Comparison of ENCODE assay signal across 19 cellular contexts in the genomic region with DNA sequence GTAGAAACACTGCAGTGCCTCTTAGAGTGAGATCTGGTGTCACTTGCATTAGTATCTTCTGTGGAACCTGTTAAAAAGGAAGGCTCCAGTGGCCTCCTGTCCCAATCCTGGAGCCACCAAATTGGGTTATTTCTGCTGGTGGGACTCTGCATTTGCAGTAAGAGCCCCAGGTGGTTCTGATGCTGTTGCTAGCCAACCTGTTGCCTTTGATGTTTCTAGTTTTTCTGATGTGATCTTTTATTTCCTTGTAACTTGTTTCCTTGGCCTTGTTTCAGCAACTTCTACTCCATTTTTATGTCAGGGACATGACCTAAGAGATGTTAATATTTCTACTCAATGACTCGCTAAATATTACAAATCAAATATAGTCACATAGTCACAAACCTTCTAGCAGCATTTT. TPM values are rescaled to one million over a fixed set of nuclear protein-coding genes. Genes with fewer than 3 reads are reported as not detected.
DNase-seq lines count a peak whose midpoint lies in the region; ATAC-seq, FAIRE-seq and TF ChIP-seq lines count a peak whose summit lies in the region.
"Had no signal": no experiment of that assay in that cellular context is flagged by ENCODE, and none has a peak within 500 bp of the region (broad histone marks: within the 10 kb centered on the region; RNA-seq: fewer than 3 reads in every experiment).

No MANE protein-coding gene starts in this region.

- H3K4me3 Mint-ChIP-seq in type B pancreatic cell: no peak overlapping the region
- H3K4me3 Mint-ChIP-seq: B cell; CD8-positive, alpha-beta T cell; GM23338 had no signal

- RAD21 ChIA-PET in HCT116 (lab: Charles Lee; ENCODE audit: low non-redundant PET in 1 of 2, low total read pairs in 2 of 2, uncharacterized antibody in 2 of 2, unreplicated experiment in 2 of 2) (no interaction called here), GM12878 (lab: Charles Lee; ENCODE audit: unreplicated experiment) (no interaction called here)

- H3K9me3 Mint-ChIP-seq in type B pancreatic cell: no peaks in the 10 kb centered on the region
- H3K9me3 Mint-ChIP-seq: CD8-positive, alpha-beta T cell; GM23338 had no signal

- WGBS in GM12878 (ENCODE audit: insufficient coverage, insufficient replicate concordance, low lambda C conversion rate, missing lambda C conversion rate): 48% methylated on average over 1 of the region's 1 CpG

- TF ChIP-seq CTCF in HCT116 (IDR thresholded peaks at IDR 0.05 in 2 of 3, conservative IDR thresholded peaks at IDR 0.05 in 1 of 3; ENCODE audit: borderline replicate concordance in 1 of 3, insufficient read depth in 1 of 3, low read depth in 2 of 3, low read length in 2 of 3) (no peak), GM12878 (IDR thresholded peaks at IDR 0.05 in 2 of 3, conservative IDR thresholded peaks at IDR 0.05 in 1 of 3; ENCODE audit: control insufficient read depth in 2 of 3, extremely low read depth in 1 of 3, insufficient read depth in 1 of 3, low read depth in 3 of 3, low read length in 3 of 3) (no peak), type B pancreatic cell (conservative IDR thresholded peaks at IDR 0.05) (no peak), GM13976 (IDR thresholded peaks at IDR 0.05; ENCODE audit: borderline replicate concordance, control extremely low read depth, extremely low read depth, insufficient read depth, missing control alignments) (no peak), left lung (IDR thresholded peaks at IDR 0.05) (no peak)

- H3K27me3 ChIP-seq in HCT116 (ENCODE audit: insufficient read depth, low read length) (no peaks in the 10 kb centered on the region), GM12878 (replicated peaks in 1 of 2; ENCODE audit: control insufficient read depth in 2 of 2, insufficient read depth in 2 of 2, low read length in 1 of 2) (no peaks in the 10 kb centered on the region), left lung (no peaks in the 10 kb centered on the region)
- H3K27me3 ChIP-seq: BLaER1 treated with 17β-estradiol and CSF1 and Interleukin-3, amounts not matched to agents 10 nM and 100 nM had no signal

- H3K4me3 ChIP-seq in HCT116 (replicated peaks in 1 of 2; ENCODE audit: low read depth in 1 of 2, low read length in 2 of 2) (no peak overlapping the region), GM12878 (no peak overlapping the region), left lung (no peak overlapping the region)
- H3K4me3 ChIP-seq: BLaER1 treated with 17β-estradiol and CSF1 and Interleukin-3, amounts not matched to agents 10 nM and 100 nM; GM23338 had no signal

- POLR2A ChIA-PET in HCT116 (lab: Charles Lee) (no interaction called here), GM12878 (lab: Charles Lee) (no interaction called here)

- no peaks in the 10 kb centered on the region for H4K20me1 ChIP-seq in HCT116 (ENCODE audit: insufficient read depth)
- H4K20me1 ChIP-seq in GM12878 (ENCODE audit: control insufficient read depth, insufficient read depth): no peaks in the 10 kb centered on the region
- H4K20me1 ChIP-seq: BLaER1 treated with 17β-estradiol and CSF1 and Interleukin-3, amounts not matched to agents 10 nM and 100 nM had no signal

- H3K79me2 ChIP-seq in HCT116 (ENCODE audit: insufficient read depth, low read length) (no peaks in the 10 kb centered on the region), GM12878 (ENCODE audit: control insufficient read depth, insufficient read depth, low read length) (no peaks in the 10 kb centered on the region)

- CTCF ChIA-PET in HCT116 (lab: Charles Lee) (no interaction called here), GM12878 (lab: Yijun Ruan, JAX) (no interaction called here)

- TF ChIP-seq POLR2A in HCT116 (IDR thresholded peaks at IDR 0.05; ENCODE audit: borderline replicate concordance, extremely low read depth, insufficient read depth, insufficient read length) (no peak), GM12878 (IDR thresholded peaks at IDR 0.05; ENCODE audit: low read depth, low read length) (no peak)

- H3K9me3 ChIP-seq in HCT116 (ENCODE audit: control insufficient read depth in 1 of 2, insufficient read depth in 1 of 2, low read depth in 1 of 2, low read length in 2 of 2) (no peaks in the 10 kb centered on the region), GM12878 (replicated peaks; ENCODE audit: control insufficient read depth, insufficient read depth, low read length) (no peaks in the 10 kb centered on the region), left lung (no peaks in the 10 kb centered on the region)
- H3K9me3 ChIP-seq: BLaER1 treated with 17β-estradiol and CSF1 and Interleukin-3, amounts not matched to agents 10 nM and 100 nM had no signal

- H3K27ac Mint-ChIP-seq in type B pancreatic cell: peak overlapping the region; percentile 9
- H3K27ac Mint-ChIP-seq: B cell; CD8-positive, alpha-beta T cell; GM23338 had no signal

- no peaks in the 10 kb centered on the region for H3K9me2 ChIP-seq in HCT116 (ENCODE audit: insufficient read depth)

- DNase-seq in HCT116 (ENCODE audit: low read depth, low spot score) (no peak), NCI-H524 treated with DMSO at 0.1 percent for 48 hours (lab: John Stamatoyannopoulos, UW) (peak; percentile 44), GM12878 (ENCODE audit: low read depth, low spot score) (no peak), type B pancreatic cell (ENCODE audit: extremely low spot score, unreplicated experiment) (no peak), dedifferentiated amniotic fluid mesenchymal stem cell (ENCODE audit: extremely low spot score) (no peak), GM13976 (ENCODE audit: low spot score) (no peak), left lung (no peak)
- DNase-seq: Calu3; CD8-positive, alpha-beta T cell; DMS 273 treated with DMSO at 0.1 percent for 48 hours; DMS53; DND-41; EL; HCEC 1CT had no signal

- H3K4me2 ChIP-seq in HCT116 (ENCODE audit: low read length): no peak overlapping the region
- H3K4me2 ChIP-seq in GM12878 (ENCODE audit: control insufficient read depth, insufficient read depth): no peak overlapping the region
- H3K4me2 ChIP-seq: BLaER1 treated with 17β-estradiol and CSF1 and Interleukin-3, amounts not matched to agents 10 nM and 100 nM; GM23338 had no signal

- BruUV-seq in HCT116 (replicated peaks; lab: Mats Ljungman, UMichigan) (no TSS peak), GM12878 (replicated peaks; lab: Mats Ljungman, UMichigan) (no TSS peak)

- no peaks in the 10 kb centered on the region for H3K36me3 Mint-ChIP-seq in type B pancreatic cell
- H3K36me3 Mint-ChIP-seq: CD8-positive, alpha-beta T cell had no signal

- TF ChIP-seq RAD21 in HCT116 (IDR thresholded peaks at IDR 0.05; ENCODE audit: low read depth) (no peak), GM12878 (IDR thresholded peaks at IDR 0.05; ENCODE audit: insufficient read depth, low read depth, low read length) (no peak)

- intact Hi-C loops in HCT116 (cut with micrococcal nuclease) (no loop called here), GM12878 (cut with micrococcal nuclease; ENCODE audit: unreplicated experiment) (no loop called here), left lung (cut with DNase I) (no loop called here)

- no peaks in the 10 kb centered on the region for H3K27me3 Mint-ChIP-seq in type B pancreatic cell
- H3K27me3 Mint-ChIP-seq: B cell had no signal

- TF ChIP-seq EP300 in GM12878 (IDR thresholded peaks at IDR 0.05; ENCODE audit: borderline replicate concordance in 1 of 2, control insufficient read depth in 1 of 2, low read depth in 2 of 2, low read length in 2 of 2): no peak

- H2AFZ ChIP-seq in HCT116 (ENCODE audit: low read depth, low read length, poor library complexity, severe bottlenecking): peak overlapping the region; percentile 63
- H2AFZ ChIP-seq in GM12878 (ENCODE audit: control insufficient read depth, low read depth, low read length): no peak overlapping the region
- H2AFZ ChIP-seq: GM23338 had no signal

- 0 out of 4 replicates have a peak, but pooled peaks cover 0 to 4% of the 10 kb centered on the region in 2 experiments for H3K4me1 ChIP-seq in HCT116 (ENCODE audit: control insufficient read depth in 1 of 2, insufficient read depth in 2 of 2, low read length in 2 of 2)
- no peaks in the 10 kb centered on the region for H3K4me1 ChIP-seq in GM12878 (ENCODE audit: control insufficient read depth, insufficient read depth, low read length)
- H3K4me1 ChIP-seq in left lung: no peaks in the 10 kb centered on the region
- H3K4me1 ChIP-seq: BLaER1 treated with 17β-estradiol and CSF1 and Interleukin-3, amounts not matched to agents 10 nM and 100 nM had no signal

- H3K27ac ChIP-seq in HCT116 (ENCODE audit: low read depth, low read length) (no peak overlapping the region), GM12878 (ENCODE audit: control insufficient read depth, insufficient read depth) (no peak overlapping the region), left lung (no peak overlapping the region)
- H3K27ac ChIP-seq: BLaER1 treated with 17β-estradiol and CSF1 and Interleukin-3, amounts not matched to agents 10 nM and 100 nM had no signal

- no peak overlapping the region for H3K9ac ChIP-seq in HCT116 (ENCODE audit: low read length)
- H3K9ac ChIP-seq in GM12878 (ENCODE audit: control insufficient read depth, insufficient read depth, low read length): no peak overlapping the region
- H3K9ac ChIP-seq: BLaER1 treated with 17β-estradiol and CSF1 and Interleukin-3, amounts not matched to agents 10 nM and 100 nM had no signal

- H3K36me3 ChIP-seq in HCT116 (ENCODE audit: control insufficient read depth in 1 of 2, insufficient read depth in 2 of 2, low read length in 2 of 2) (no peaks in the 10 kb centered on the region), GM12878 (ENCODE audit: control insufficient read depth in 2 of 2, insufficient read depth in 2 of 2, low read length in 1 of 2) (no peaks in the 10 kb centered on the region), left lung (no peaks in the 10 kb centered on the region)
- H3K36me3 ChIP-seq: BLaER1 treated with 17β-estradiol and CSF1 and Interleukin-3, amounts not matched to agents 10 nM and 100 nM had no signal

- SMC1A ChIA-PET in GM12878 (lab: Charles Lee; ENCODE audit: uncharacterized antibody, unreplicated experiment): interaction anchor here (0.6 kb wide), 1 partner anchor 866 kb away, joined by 3 read pairs; no protein-coding TSS in a partner anchor

- in situ Hi-C loops in GM12878 (cut with MboI) (no loop called here), GM13976 (cut with MboI; ENCODE audit: low sequenced_read_pairs, unreplicated experiment) (no loop called here)

- ATAC-seq in HCT116 (no peak), GM12878 (no peak), left lung (no peak)
- ATAC-seq: CD8-positive, alpha-beta T cell; GM23338 had no signal

- FAIRE-seq in GM12878 (lab: Jason Lieb, UNC): peak; percentile 49
- FAIRE-seq: GM12891, H54 had no signal

- peaks cover 42% of the 10 kb centered on the region for H3K4me1 Mint-ChIP-seq in type B pancreatic cell (ENCODE audit: unreplicated experiment)
- H3K4me1 Mint-ChIP-seq: B cell had no signal

RNA-seq across cellular contexts. Expression of gene STN1, which starts 12.5 kb away (rescaled TPM):
- total RNA-seq in HCT116 (2021; ENCODE audit: unreplicated experiment) (74.7 TPM), GM12878 (2014; rRNA removed) (26.7 and 33.4 TPM in 2 replicates), GM12878 (2014; rRNA removed; fragmentation: Illumina TruSeq; extraction: Trizol) (30.4 and 33.3 TPM in 2 replicates), GM12878 (2021) (21.7 and 22.2 TPM in 2 replicates), type B pancreatic cell (ENCODE audit: low replicate concordance) (33.0 and 75.1 TPM in 2 replicates), left lung (10 to 100 TPM; 44.8 to 62.8 TPM)
- polyA plus RNA-seq in HCT116 (2012): 55.0 and 72.1 TPM in 2 replicates
- total RNA-seq in GM12878 (2013; cell fraction: nucleolus; rRNA removed): 23.1 and 23.8 TPM in 2 replicates
- polyA plus RNA-seq in GM12878 (2011; ENCODE audit: low read depth): 16.4 TPM
- polyA plus RNA-seq in GM12878 (2011; rRNA removed) (31.8 and 35.7 TPM in 2 replicates), GM12878 (2014; fragmentation: Illumina TruSeq; extraction: Trizol) (28.7 and 31.1 TPM in 2 replicates), GM12878 (2014; fragmentation: Nextera tagmentation; extraction: Ambion mirVana) (10 to 100 TPM; 26.5 to 27.8 TPM), GM12878 (2014; rRNA removed) (24.9 and 29.3 TPM in 2 replicates), GM12878 (2016; fragmentation: Nextera tagmentation; extraction: Ambion mirVana) (10 to 100 TPM; 26.7 to 31.6 TPM)
- polyA plus RNA-seq in GM12878 (2011; cell fraction: cytosol; rRNA removed): 25.6 and 29.5 TPM in 2 replicates
- 14.9 and 19.3 TPM in 2 replicates for polyA plus RNA-seq in GM12878 (2011; cell fraction: nucleus; rRNA removed)
- 17.3 and 22.5 TPM in 2 replicates for polyA plus RNA-seq in GM12878 (2012)
- 23.8 and 24.4 TPM in 2 replicates for polyA minus RNA-seq in GM12878 (2011; rRNA and poly(A)+ RNA removed)
- polyA minus RNA-seq in GM12878 (2011; cell fraction: cytosol; rRNA and poly(A)+ RNA removed): 5.9 and 7.6 TPM in 2 replicates
- polyA minus RNA-seq in GM12878 (2011; cell fraction: nucleus; rRNA and poly(A)+ RNA removed): 7.4 TPM in 2 replicates

RNA-seq across cellular contexts. Expression of gene SLK, which starts 36.5 kb away (rescaled TPM):
- total RNA-seq in HCT116 (2021; ENCODE audit: unreplicated experiment) (44.2 TPM), GM12878 (2014; rRNA removed) (15.1 and 16.8 TPM in 2 replicates), GM12878 (2014; rRNA removed; fragmentation: Illumina TruSeq; extraction: Trizol) (24.2 and 27.0 TPM in 2 replicates), GM12878 (2021) (15.0 and 17.5 TPM in 2 replicates), type B pancreatic cell (ENCODE audit: low replicate concordance) (61.6 and 134 TPM in 2 replicates), left lung (10 to 100 TPM; 52.1 to 52.9 TPM)
- polyA plus RNA-seq in HCT116 (2012): 9.4 and 13.3 TPM in 2 replicates
- total RNA-seq in GM12878 (2013; cell fraction: nucleolus; rRNA removed): 36.3 TPM in 2 replicates
- polyA plus RNA-seq in GM12878 (2011; ENCODE audit: low read depth): 4.9 TPM
- polyA plus RNA-seq in GM12878 (2011; rRNA removed) (12.8 and 21.1 TPM in 2 replicates), GM12878 (2014; fragmentation: Illumina TruSeq; extraction: Trizol) (16.8 and 20.8 TPM in 2 replicates), GM12878 (2014; fragmentation: Nextera tagmentation; extraction: Ambion mirVana) (1 to 10 TPM; 6.0 to 6.4 TPM), GM12878 (2014; rRNA removed) (7.4 and 9.3 TPM in 2 replicates), GM12878 (2016; fragmentation: Nextera tagmentation; extraction: Ambion mirVana) (1 to 10 TPM; 2.5 to 3.4 TPM)
- polyA plus RNA-seq in GM12878 (2011; cell fraction: cytosol; rRNA removed): 3.3 and 3.8 TPM in 2 replicates
- polyA plus RNA-seq in GM12878 (2011; cell fraction: nucleus; rRNA removed): 9.1 and 11.5 TPM in 2 replicates
- 6.0 and 9.6 TPM in 2 replicates for polyA plus RNA-seq in GM12878 (2012)
- 8.0 and 10.5 TPM in 2 replicates for polyA minus RNA-seq in GM12878 (2011; rRNA and poly(A)+ RNA removed)
- polyA minus RNA-seq in GM12878 (2011; cell fraction: cytosol; rRNA and poly(A)+ RNA removed): 6.9 and 12.6 TPM in 2 replicates
- polyA minus RNA-seq in GM12878 (2011; cell fraction: nucleus; rRNA and poly(A)+ RNA removed): 6.3 and 8.2 TPM in 2 replicates
